18 cellular contexts compared by ENCODE assay signal in the genomic region with DNA sequence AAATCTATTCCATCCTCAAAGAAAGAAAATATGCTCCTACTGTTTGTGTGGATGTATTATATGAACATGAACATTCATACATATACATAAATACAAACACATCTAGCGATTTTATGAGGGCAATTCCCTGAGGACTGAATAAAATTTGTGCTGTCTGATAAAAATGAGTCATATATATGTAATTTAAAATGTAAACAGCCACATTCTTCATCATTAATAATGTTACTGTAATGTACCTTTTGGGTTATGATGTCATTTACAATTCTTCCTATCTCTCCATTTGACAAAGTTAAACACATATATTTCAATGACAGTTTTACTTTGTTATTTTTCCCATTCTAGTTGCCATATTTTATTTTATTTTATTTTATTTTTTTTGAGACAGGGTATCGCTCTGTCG.
DNase-seq lines count a peak whose midpoint lies in the region; ATAC-seq, FAIRE-seq and TF ChIP-seq lines count a peak whose summit lies in the region.
"Had no signal": no experiment of that assay in that cellular context is flagged by ENCODE, and none has a peak within 500 bp of the region (broad histone marks: within the 10 kb centered on the region; RNA-seq: fewer than 3 reads in every experiment).

No MANE protein-coding gene starts in this region.

- no peak overlapping the region for H3K4ac ChIP-seq in trophoblast cell (ENCODE audit: low read depth, low read length)

- H3K4me2 ChIP-seq in A549 (peak overlapping the region; percentile 5; the same call in 2 of the 3 replicates), trophoblast cell (ENCODE audit: low read length) (no peak overlapping the region)
- H3K4me2 ChIP-seq: BLaER1 treated with 17β-estradiol and CSF1 and Interleukin-3, amounts not matched to agents 10 nM and 100 nM had no signal

- peak overlapping the region; percentile 73 for H2BK12ac ChIP-seq in trophoblast cell (ENCODE audit: low read length)

- no peak overlapping the region for H4K12ac ChIP-seq in trophoblast cell (ENCODE audit: low read depth, low read length)

- no peak overlapping the region for H2BK5ac ChIP-seq in trophoblast cell (ENCODE audit: low read depth, low read length, poor library complexity)

- no peak overlapping the region for H2BK120ac ChIP-seq in trophoblast cell (ENCODE audit: insufficient read depth, low read length, poor library complexity)

- no peak overlapping the region for H2AK5ac ChIP-seq in trophoblast cell (ENCODE audit: low read length)

- H3K79me1 ChIP-seq in trophoblast cell (ENCODE audit: low read length), result peaks cover 14% of the 10 kb centered on the region

- H3K23ac ChIP-seq in trophoblast cell (ENCODE audit: low read length), result no peak overlapping the region

- H3K4me3 ChIP-seq in A549 (no peak overlapping the region), RWPE2 (ENCODE audit: severe bottlenecking) (no peak overlapping the region), trophoblast cell (ENCODE audit: low read depth, low read length) (no peak overlapping the region)
- H3K4me3 ChIP-seq: BLaER1 treated with 17β-estradiol and CSF1 and Interleukin-3, amounts not matched to agents 10 nM and 100 nM; GM23248; HAP-1 had no signal

- POLR2A ChIA-PET in A549 (lab: Yijun Ruan, JAX), result no interaction called here

- H3K36me3 ChIP-seq in RWPE2 (ENCODE audit: low read depth) (peaks cover 3% of the 10 kb centered on the region; the same call in 1 of the 2 replicates), trophoblast cell (ENCODE audit: control insufficient read depth in 1 of 2, insufficient read depth in 2 of 2, low read length in 2 of 2) (no peaks in the 10 kb centered on the region)
- H3K36me3 ChIP-seq: HAP-1 had no signal

- H3K4me1 ChIP-seq in A549, result peaks cover 34% of the 10 kb centered on the region
- H3K4me1 ChIP-seq in RWPE2 (ENCODE audit: insufficient read depth, poor library complexity, severe bottlenecking), result peaks cover 34% of the 10 kb centered on the region
- peaks cover 0 to 6% of the 10 kb centered on the region in 2 experiments for H3K4me1 ChIP-seq in trophoblast cell (ENCODE audit: control insufficient read depth in 1 of 2, insufficient read depth in 2 of 2, low read length in 2 of 2)
- H3K4me1 ChIP-seq: HAP-1 had no signal

- no peak for TF ChIP-seq RAD21 in A549 (conservative IDR thresholded peaks at IDR 0.05 in 1 of 2, IDR thresholded peaks at IDR 0.05 in 1 of 2)

- no peak overlapping the region for H3K9ac ChIP-seq in trophoblast cell (ENCODE audit: low read length)
- H3K9ac ChIP-seq: BLaER1 treated with 17β-estradiol and CSF1 and Interleukin-3, amounts not matched to agents 10 nM and 100 nM; GM23248 had no signal

- ATAC-seq in A549 (no peak), RWPE2 (ENCODE audit: low read depth) (no peak)
- ATAC-seq: CD8-positive, alpha-beta T cell had no signal

- no peak for TF ChIP-seq CTCF in A549 (IDR thresholded peaks at IDR 0.05)
- no peak for TF ChIP-seq CTCF in RWPE2 (IDR thresholded peaks at IDR 0.05; ENCODE audit: poor library complexity, severe bottlenecking)

- no peak for DNase-seq in A549 (ENCODE audit: low read depth in 1 of 2, low spot score in 1 of 2)
- DNase-seq in HCEC 1CT, result peak; percentile 42
- no peak for DNase-seq in RWPE2 (ENCODE audit: low spot score)
- DNase-seq in trophoblast cell, result no peak
- DNase-seq in NCI-H1417 (lab: John Stamatoyannopoulos, UW), result no peak
- DNase-seq in HuH-7 (ENCODE audit: low spot score), result no peak
- DNase-seq in NOMO-1 (lab: John Stamatoyannopoulos, UW; ENCODE audit: unreplicated experiment in 2 of 2), result no peak
- DNase-seq: 8988T; Calu3; CD8-positive, alpha-beta T cell; DMS79 treated with DMSO at 0.1 percent for 48 hours; GM23248; HFFc6 had no signal

- no peak for TF ChIP-seq POLR2A in A549 (IDR thresholded peaks at IDR 0.05; ENCODE audit: low read length)

- CTCF ChIA-PET in A549 (lab: Yijun Ruan, JAX), result interaction anchor here (0.9 kb wide), 1 partner anchor 24 kb away, joined by 3 read pairs; no protein-coding TSS in a partner anchor

- no peak overlapping the region for H3K18ac ChIP-seq in trophoblast cell (ENCODE audit: low read length)

- H3K27ac ChIP-seq in A549 (no peak overlapping the region), RWPE2 (ENCODE audit: poor library complexity, severe bottlenecking) (peak overlapping the region; percentile 38), trophoblast cell (ENCODE audit: low read depth, low read length) (no peak overlapping the region)
- H3K27ac ChIP-seq: BLaER1 treated with 17β-estradiol and CSF1 and Interleukin-3, amounts not matched to agents 10 nM and 100 nM; GM23248 had no signal

- no peak overlapping the region for H3K14ac ChIP-seq in trophoblast cell (ENCODE audit: low read length)

- H3K27me3 ChIP-seq in RWPE2 (ENCODE audit: insufficient read depth, poor library complexity, severe bottlenecking), result no peaks in the 10 kb centered on the region
- no peaks in the 10 kb centered on the region for H3K27me3 ChIP-seq in trophoblast cell (ENCODE audit: insufficient read depth, low read length)
- H3K27me3 ChIP-seq: BLaER1 treated with 17β-estradiol and CSF1 and Interleukin-3, amounts not matched to agents 10 nM and 100 nM had no signal

- 71% methylated on average over 3 of the region's 3 CpGs for WGBS in A549 (ENCODE audit: missing lambda C conversion rate)
- WGBS in trophoblast cell (ENCODE audit: extremely low coverage, insufficient coverage, insufficient read length), result no CpG with 5 or more reads among the region's 3 CpGs

- H3K79me2 ChIP-seq in trophoblast cell (ENCODE audit: control insufficient read depth, insufficient read depth, low read length, poor library complexity), result no peaks in the 10 kb centered on the region

- H4K8ac ChIP-seq in trophoblast cell (ENCODE audit: low read depth, low read length), result no peak overlapping the region

- FAIRE-seq in A549 (lab: Jason Lieb, UNC), result no peak
- FAIRE-seq: G401.6, GM12891, HTR-8/SVneo had no signal

- H3K9me3 ChIP-seq in A549, result no peaks in the 10 kb centered on the region
- no peaks in the 10 kb centered on the region for H3K9me3 ChIP-seq in RWPE2 (ENCODE audit: severe bottlenecking)
- no peaks in the 10 kb centered on the region for H3K9me3 ChIP-seq in trophoblast cell (ENCODE audit: insufficient read depth, low read depth, low read length)
- H3K9me3 ChIP-seq: BLaER1 treated with 17β-estradiol and CSF1 and Interleukin-3, amounts not matched to agents 10 nM and 100 nM; HAP-1 had no signal

- no peak for TF ChIP-seq EP300 in A549 (IDR thresholded peaks at IDR 0.05)

- H2AFZ ChIP-seq in trophoblast cell (ENCODE audit: insufficient read depth, low read length, poor library complexity), result no peak overlapping the region
- H2AFZ ChIP-seq: GM23248 had no signal

- H4K91ac ChIP-seq in trophoblast cell (ENCODE audit: low read depth, low read length), result peak overlapping the region; percentile 35

TF ChIP-seq in A549, 52 proteins besides CTCF, POLR2A, EP300 and RAD21:
- TF ChIP-seq HOXB13 (CRISPR knock-in tag; IDR thresholded peaks at IDR 0.05; ENCODE audit: low read depth) (no peak), FOSL2 (IDR thresholded peaks at IDR 0.05) (no peak), FOSL2 (CRISPR knock-in tag; IDR thresholded peaks at IDR 0.05) (peak; percentile 70)
TF ChIP-seq in A549: peak in this region for 1.
